In the genomic region with DNA sequence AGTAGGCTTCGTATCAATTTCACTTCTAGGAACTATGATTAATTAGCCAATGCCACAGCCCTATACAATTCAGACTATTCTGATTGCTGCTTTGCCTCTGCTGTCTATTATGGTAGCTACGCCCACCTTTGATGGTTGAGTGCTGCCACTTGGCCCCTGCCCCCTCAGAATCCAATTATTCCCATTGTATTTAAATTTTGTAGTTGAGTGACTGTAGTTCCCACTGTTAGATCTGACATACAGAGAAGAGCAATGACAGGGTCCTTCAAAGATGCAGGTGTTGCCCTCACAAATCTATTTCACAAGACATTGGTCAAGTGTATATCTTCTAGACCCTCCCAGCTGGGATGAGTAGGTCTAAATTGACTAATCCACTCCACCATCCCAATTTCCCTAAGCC, we compare ENCODE assay signal across 3 cellular contexts.
DNase-seq lines count a peak whose midpoint lies in the region; TF ChIP-seq lines count a peak whose summit lies in the region.
"Not testable (repeated sequence)": the region's sequence is repeated elsewhere in the genome, so short reads cannot be mapped to it uniquely, and the experiment has no call there.

No MANE protein-coding gene starts in this region.

- H3K9ac ChIP-seq in adipocyte (ENCODE audit: low read length); subcutaneous abdominal adipose tissue (ENCODE audit: low read length in 5 of 5): not testable (repeated sequence)

- DNase-seq in adipocyte (ENCODE audit: low read depth): not testable (repeated sequence)

- TF ChIP-seq CTCF in HEK293 (tag by site-specific recombination; IDR thresholded peaks at IDR 0.05): not testable (repeated sequence)

- CTCF ChIA-PET in HEK293 (lab: Yijun Ruan, JAX): not testable (repeated sequence)

- H3K36me3 ChIP-seq in HEK293 (ENCODE audit: control insufficient read depth in 2 of 2, insufficient read depth in 1 of 2, low read length in 2 of 2); adipocyte (ENCODE audit: control insufficient read depth, insufficient read depth, low read length, severe bottlenecking); subcutaneous abdominal adipose tissue (ENCODE audit: control insufficient read depth in 5 of 5, insufficient read depth in 5 of 5, low read length in 5 of 5): not testable (repeated sequence)

- H3K4me3 ChIP-seq in HEK293 (ENCODE audit: low read depth, low read length): not testable (repeated sequence)
- H3K4me3 ChIP-seq in adipocyte (ENCODE audit: low read length): peak overlapping the region; percentile 8
- H3K4me3 ChIP-seq in subcutaneous abdominal adipose tissue (ENCODE audit: low read depth in 1 of 5, low read length in 5 of 5): peak overlapping the region in 3 of 5 donors; percentile 9 to 33 (median 22)

- H3K4me1 ChIP-seq in HEK293 (ENCODE audit: control insufficient read depth, insufficient read depth, low read length); adipocyte (ENCODE audit: control insufficient read depth, insufficient read depth, low read length); subcutaneous abdominal adipose tissue (ENCODE audit: control insufficient read depth in 5 of 5, insufficient read depth in 5 of 5, low read length in 5 of 5): not testable (repeated sequence)

- H3K9me3 ChIP-seq in HEK293 (ENCODE audit: control insufficient read depth, insufficient read depth, low read depth, low read length): not testable (repeated sequence)
- H3K9me3 ChIP-seq in adipocyte (ENCODE audit: control insufficient read depth, low read length) (peaks cover 21% of the 10 kb centered on the region), subcutaneous abdominal adipose tissue (ENCODE audit: control insufficient read depth in 5 of 5, low read length in 5 of 5) (peaks cover 3 to 32% (median 22%) of the 10 kb centered on the region in 5 donors)

- POLR2A ChIA-PET in HEK293 (lab: Yijun Ruan, JAX): not testable (repeated sequence)

- not testable (repeated sequence) for H3K27me3 ChIP-seq in adipocyte (replicated peaks; ENCODE audit: control insufficient read depth, insufficient read depth, low read length); subcutaneous abdominal adipose tissue (ENCODE audit: control insufficient read depth in 5 of 5, insufficient read depth in 4 of 5, low read length in 5 of 5)

- not testable (repeated sequence) for H3K27ac ChIP-seq in HEK293 (ENCODE audit: extremely low read depth, low read depth, low read length); subcutaneous abdominal adipose tissue (ENCODE audit: low read depth, low read length)

TF ChIP-seq in HEK293, 187 proteins besides CTCF, POLR2A, EP300 and RAD21:
- TF ChIP-seq ZNF302 (tag by site-specific recombination; IDR thresholded peaks at IDR 0.05; ENCODE audit: low read depth): peak; percentile 100
